In genomic region chr6:35370124-35370741, GRCh38 we compare ENCODE assay signal across 8 cellular contexts. TPM values are rescaled to one million over a fixed set of nuclear protein-coding genes. Genes with fewer than 3 reads are reported as not detected.
DNase-seq lines count a peak whose midpoint lies in the region; ATAC-seq and TF ChIP-seq lines count a peak whose summit lies in the region.

No MANE protein-coding gene starts in this region.

- H3K4me1 Mint-ChIP-seq in WTC11, result peaks cover 4% of the 10 kb centered on the region; the same call in 1 of the 2 replicates

- ATAC-seq in GM18858 (IDR thresholded peaks at IDR 0.05; ENCODE audit: unreplicated experiment), result peak; percentile 57
- no peak for ATAC-seq in WTC11

- peak overlapping the region; percentile 61; the same call in 1 of the 2 replicates for H3K27ac Mint-ChIP-seq in WTC11

- H3K9me3 ChIP-seq in effector memory CD4-positive, alpha-beta T cell (ENCODE audit: control insufficient read depth, low read length), result no peaks in the 10 kb centered on the region
- H3K9me3 ChIP-seq in mucosa of rectum (ENCODE audit: control insufficient read depth in 2 of 2, low read length in 2 of 2), result no peaks in the 10 kb centered on the region

- no peaks in the 10 kb centered on the region for H3K27me3 Mint-ChIP-seq in WTC11 (ENCODE audit: low read depth)

- H3K36me3 Mint-ChIP-seq in WTC11, result no peaks in the 10 kb centered on the region

- peak overlapping the region; percentile 23 for H3K27ac ChIP-seq in effector memory CD4-positive, alpha-beta T cell (ENCODE audit: insufficient read depth, low read length, poor library complexity, severe bottlenecking)
- H3K27ac ChIP-seq in mucosa of rectum (ENCODE audit: low read depth in 2 of 2, low read length in 2 of 2) (peak overlapping the region; percentile 14 to 45), substantia nigra (ENCODE audit: low read depth, low read length, poor library complexity, severe bottlenecking) (peak overlapping the region; percentile 45)

- no peaks in the 10 kb centered on the region for H3K27me3 ChIP-seq in effector memory CD4-positive, alpha-beta T cell (replicated peaks; ENCODE audit: control insufficient read depth, insufficient read depth, low read length, poor library complexity, severe bottlenecking)
- H3K27me3 ChIP-seq in mucosa of rectum (ENCODE audit: control insufficient read depth in 2 of 2, insufficient read depth in 2 of 2, low read length in 2 of 2), result no peaks in the 10 kb centered on the region

- TF ChIP-seq CTCF in WTC11 (IDR thresholded peaks at IDR 0.05), result no peak

- H3K4me3 Mint-ChIP-seq in WTC11, result no peak overlapping the region

- no peaks in the 10 kb centered on the region for H3K9me3 Mint-ChIP-seq in WTC11

- peaks cover 39% of the 10 kb centered on the region for H3K4me1 ChIP-seq in effector memory CD4-positive, alpha-beta T cell (ENCODE audit: control insufficient read depth, insufficient read depth, low read length, poor library complexity, severe bottlenecking)
- H3K4me1 ChIP-seq in mucosa of rectum (ENCODE audit: control insufficient read depth in 2 of 2, insufficient read depth in 2 of 2, low read length in 2 of 2), result peaks cover 0 to 16% of the 10 kb centered on the region in 2 donors

- CTCF ChIA-PET in WTC11 (lab: Charles Lee), result no interaction called here

- H3K4me3 ChIP-seq in effector memory CD4-positive, alpha-beta T cell (ENCODE audit: insufficient read depth, low read depth, low read length, poor library complexity, severe bottlenecking), result peak overlapping the region; percentile 12
- H3K4me3 ChIP-seq in mucosa of rectum (ENCODE audit: low read length in 2 of 2), result no peak overlapping the region

- peak; percentile 99 for DNase-seq in HT1080 (ENCODE audit: low read depth)
- no peak for DNase-seq in WTC11 (ENCODE audit: low spot score)
- DNase-seq in effector memory CD4-positive, alpha-beta T cell, result peak in 2 of 3 donors; percentile 7 to 18
- peak in 26 of 49 donors; percentile 15 to 81 (median 46) for DNase-seq in substantia nigra (lab: John Stamatoyannopoulos, UW)
- no peak for DNase-seq in inferior parietal cortex (ENCODE audit: extremely low spot score)
- DNase-seq in NCI-H146 treated with DMSO at 0.1 percent for 48 hours (lab: John Stamatoyannopoulos, UW; ENCODE audit: unreplicated experiment), result no peak

- peaks cover 3% of the 10 kb centered on the region for H3K36me3 ChIP-seq in effector memory CD4-positive, alpha-beta T cell (ENCODE audit: control insufficient read depth, insufficient read depth, low read length)
- H3K36me3 ChIP-seq in mucosa of rectum (ENCODE audit: control insufficient read depth in 2 of 2, insufficient read depth in 2 of 2, low read length in 2 of 2), result peaks cover 0 to 2% of the 10 kb centered on the region in 2 donors

- POLR2A ChIA-PET in WTC11 (lab: Charles Lee), result no interaction called here

- H3K9ac ChIP-seq in mucosa of rectum (ENCODE audit: low read depth in 1 of 2, low read length in 2 of 2), result no peak overlapping the region

TF ChIP-seq in WTC11, 78 proteins besides CTCF, POLR2A, EP300 and RAD21:
- TF ChIP-seq GABPB1 (CRISPR knock-in tag; IDR thresholded peaks at IDR 0.05), result peak; percentile 96
- no peak for TF ChIP-seq ERG (CRISPR knock-in tag; IDR thresholded peaks at IDR 0.05)
TF ChIP-seq in WTC11: peak in this region for 1.

RNA-seq across cellular contexts. Expression of gene PPARD, which starts 27.9 kb away (rescaled TPM):
- 11.1 and 13.4 TPM in 2 replicates for total RNA-seq in HT1080 (2014; rRNA removed; shearing (Covaris generic))
- polyA plus RNA-seq in HT1080 (2015; cell fraction: cytosol; rRNA removed), result 61.8 and 64.8 TPM in 2 replicates
- 54.2 and 67.4 TPM in 2 replicates for polyA plus RNA-seq in HT1080 (2015; cell fraction: nucleus; rRNA removed)
- total RNA-seq in WTC11 (2021), result 14.7 to 17.1 TPM (median 16.8 TPM) in 3 replicates

Comparison
In these comparisons a context has a peak if more than half of its experiments do, and no peak if none do; other contexts are left out.
1. DNase-seq: peak in HT1080 (single experiment), effector memory CD4-positive, alpha-beta T cell (2 of 3) and substantia nigra (26 of 49); none in WTC11 (single experiment), inferior parietal cortex (single experiment) and NCI-H146 treated with DMSO at 0.1 percent for 48 hours (single experiment).
2. Peak in every context shown above with its lines, with median percentiles within 50 percentile points of each other: H3K27ac ChIP-seq.